In the genomic region with DNA sequence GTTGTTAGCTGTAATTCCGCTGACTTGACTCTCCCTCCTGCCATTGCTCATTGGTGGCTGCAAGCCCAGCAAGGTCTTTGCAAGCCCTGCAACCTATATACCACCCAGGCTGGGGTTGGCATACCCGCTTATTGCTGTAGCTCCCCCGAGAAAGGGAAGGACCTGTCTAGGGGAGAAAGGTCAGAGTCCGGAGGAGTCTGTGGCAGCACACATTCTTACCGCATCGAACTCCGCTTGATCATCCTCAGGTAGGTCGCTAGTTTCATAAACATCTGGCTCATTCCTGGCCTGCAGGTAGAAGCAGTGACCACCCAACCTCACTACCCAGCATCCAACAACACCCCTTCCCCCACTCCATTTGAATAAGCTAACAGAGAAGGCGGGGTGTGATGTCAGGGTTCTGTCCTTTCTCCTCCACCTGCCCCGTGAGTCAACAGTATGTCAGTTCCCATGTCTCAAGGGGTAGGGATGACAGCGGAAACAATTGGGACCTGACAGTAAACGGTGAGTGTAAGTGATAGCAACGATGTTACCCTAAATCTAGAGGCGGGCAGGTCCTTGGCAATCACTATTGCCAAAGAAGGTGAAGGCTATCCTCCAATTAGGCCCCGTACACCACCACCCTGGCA, we compare ENCODE assay signal across 8 cellular contexts. TPM values are rescaled to one million over a fixed set of nuclear protein-coding genes. Genes with fewer than 3 reads are reported as not detected.
DNase-seq lines count a peak whose midpoint lies in the region; ATAC-seq, FAIRE-seq and TF ChIP-seq lines count a peak whose summit lies in the region.

No MANE protein-coding gene starts in this region.

- CTCF ChIA-PET in activated CD8-positive, alpha-beta T cell treated with anti-CD3 and anti-CD28 coated beads, Interleukin-2, amount 10 ng/mL, durations not matched to agents 7 days and 5 days (lab: Charles Lee), result interaction anchor here (1.4 to 2.5 kb wide), 5 partner anchors 9 to 87 kb away, joined by 4 to 16 read pairs (median 7); no protein-coding TSS in a partner anchor

- H3K27me3 ChIP-seq in thoracic aorta (replicated peaks; ENCODE audit: insufficient read depth), result no peaks in the 10 kb centered on the region

- no peak for DNase-seq in activated T-cell treated with anti-CD3 and anti-CD28 coated beads, Interleukin-2, amount 50 U/mL, for 4 hours
- no peak for DNase-seq in activated T-cell treated with anti-CD3 and anti-CD28 coated beads, Interleukin-2, amount 50 U/mL, for 1 hour
- DNase-seq in activated CD8-positive, alpha-beta T cell treated with anti-CD3 and anti-CD28 coated beads, Interleukin-2, amount 10 ng/mL, durations not matched to agents 7 days and 5 days, result no peak
- DNase-seq in kidney (no peak), thoracic aorta (ENCODE audit: low spot score) (no peak), HK-2 (ENCODE audit: unreplicated experiment) (no peak), NCI-H446 treated with DMSO at 0.1 percent for 48 hours (lab: John Stamatoyannopoulos, UW) (no peak)

- POLR2A ChIA-PET in activated CD8-positive, alpha-beta T cell treated with anti-CD3 and anti-CD28 coated beads, Interleukin-2, amount 10 ng/mL, durations not matched to agents 7 days and 5 days (lab: Charles Lee), result interaction anchor here (1.2 to 1.8 kb wide), 2 partner anchors 8 to 26 kb away, joined by 3 to 11 read pairs; partner anchors contain the start of gene DDIT3

- TF ChIP-seq CTCF in kidney (IDR thresholded peaks at IDR 0.05; ENCODE audit: borderline replicate concordance, extremely low read depth, insufficient read depth), result no peak
- TF ChIP-seq CTCF in thoracic aorta (IDR thresholded peaks at IDR 0.05), result no peak

- peak overlapping the region; percentile 92 to 96 for H3K9ac ChIP-seq in kidney (ENCODE audit: low read length in 2 of 2)

- no peaks in the 10 kb centered on the region for H3K9me3 Mint-ChIP-seq in activated T-cell treated with anti-CD3 and anti-CD28 coated beads, Interleukin-2, amount 50 U/mL, for 4 hours
- H3K9me3 Mint-ChIP-seq in activated CD8-positive, alpha-beta T cell treated with anti-CD3 and anti-CD28 coated beads, Interleukin-2, amount 10 ng/mL, durations not matched to agents 7 days and 5 days (ENCODE audit: insufficient read depth), result no peaks in the 10 kb centered on the region

- intact Hi-C loops in kidney (cut with DNase I), result no loop called here

- peak overlapping the region; percentile 97 for H3K27ac Mint-ChIP-seq in activated CD8-positive, alpha-beta T cell treated with anti-CD3 and anti-CD28 coated beads, Interleukin-2, amount 10 ng/mL, durations not matched to agents 7 days and 5 days

- H3K27ac ChIP-seq in kidney (ENCODE audit: low read depth in 2 of 2, low read length in 2 of 2), result peak overlapping the region; percentile 30 to 90
- H3K27ac ChIP-seq in thoracic aorta, result no peak overlapping the region

- H3K4me3 Mint-ChIP-seq in activated T-cell treated with anti-CD3 and anti-CD28 coated beads, Interleukin-2, amount 50 U/mL, for 4 hours, result peak overlapping the region; percentile 100
- peak overlapping the region; percentile 100 for H3K4me3 Mint-ChIP-seq in activated CD8-positive, alpha-beta T cell treated with anti-CD3 and anti-CD28 coated beads, Interleukin-2, amount 10 ng/mL, durations not matched to agents 7 days and 5 days

- peaks cover 13% of the 10 kb centered on the region for H3K36me3 Mint-ChIP-seq in activated T-cell treated with anti-CD3 and anti-CD28 coated beads, Interleukin-2, amount 50 U/mL, for 4 hours (ENCODE audit: insufficient read depth)
- H3K36me3 Mint-ChIP-seq in activated CD8-positive, alpha-beta T cell treated with anti-CD3 and anti-CD28 coated beads, Interleukin-2, amount 10 ng/mL, durations not matched to agents 7 days and 5 days (ENCODE audit: low read depth), result peaks cover 16% of the 10 kb centered on the region

- H3K4me1 Mint-ChIP-seq in activated T-cell treated with anti-CD3 and anti-CD28 coated beads, Interleukin-2, amount 50 U/mL, for 4 hours (ENCODE audit: low read depth), result peaks cover 33% of the 10 kb centered on the region
- H3K4me1 Mint-ChIP-seq in activated CD8-positive, alpha-beta T cell treated with anti-CD3 and anti-CD28 coated beads, Interleukin-2, amount 10 ng/mL, durations not matched to agents 7 days and 5 days (ENCODE audit: low read depth), result peaks cover 52% of the 10 kb centered on the region

- H3K4me3 ChIP-seq in kidney (ENCODE audit: low read length in 2 of 2), result peak overlapping the region; percentile 92 to 97
- peak overlapping the region; percentile 94 for H3K4me3 ChIP-seq in thoracic aorta

- peaks cover 5% of the 10 kb centered on the region for H3K27me3 Mint-ChIP-seq in activated T-cell treated with anti-CD3 and anti-CD28 coated beads, Interleukin-2, amount 50 U/mL, for 4 hours (ENCODE audit: low read depth)
- peaks cover 9% of the 10 kb centered on the region for H3K27me3 Mint-ChIP-seq in activated CD8-positive, alpha-beta T cell treated with anti-CD3 and anti-CD28 coated beads, Interleukin-2, amount 10 ng/mL, durations not matched to agents 7 days and 5 days (ENCODE audit: low read depth)

- H3K36me3 ChIP-seq in kidney (ENCODE audit: control insufficient read depth in 1 of 2, insufficient read depth in 2 of 2, low read length in 2 of 2) (peaks cover 0 to 2% of the 10 kb centered on the region in 2 donors), thoracic aorta (no peaks in the 10 kb centered on the region)

- no peaks in the 10 kb centered on the region for H3K9me3 ChIP-seq in kidney (ENCODE audit: control insufficient read depth in 1 of 2, low read length in 2 of 2)
- H3K9me3 ChIP-seq in thoracic aorta, result no peaks in the 10 kb centered on the region

- ATAC-seq in activated T-cell treated with anti-CD3 and anti-CD28 coated beads, Interleukin-2, amount 50 U/mL, for 4 hours, result no peak
- no peak for ATAC-seq in activated CD8-positive, alpha-beta T cell treated with anti-CD3 and anti-CD28 coated beads, Interleukin-2, amount 10 ng/mL, durations not matched to agents 7 days and 5 days
- ATAC-seq in thoracic aorta (ENCODE audit: insufficient number of reproducible peaks, low FRiP score, low read depth) (no peak), GM19397 (IDR thresholded peaks at IDR 0.05; ENCODE audit: unreplicated experiment) (no peak)

- no peak for FAIRE-seq in kidney (lab: Jason Lieb, UNC)

- peaks cover 14% of the 10 kb centered on the region in 2 donors for H3K4me1 ChIP-seq in kidney (ENCODE audit: control insufficient read depth in 1 of 2, insufficient read depth in 1 of 2, low read depth in 1 of 2, low read length in 2 of 2)
- peaks cover 9 to 29% of the 10 kb centered on the region in 2 donors for H3K4me1 ChIP-seq in thoracic aorta (ENCODE audit: control insufficient read depth in 1 of 2, low read depth in 2 of 2)

RNA-seq across cellular contexts. Expression of gene DCTN2, which starts 1.1 kb away (rescaled TPM):
- total RNA-seq in activated T-cell treated with anti-CD3 and anti-CD28 coated beads, Interleukin-2, amount 50 U/mL, for 4 hours, result 10 to 100 TPM; 72.3 to 84.3 (median 74.6) TPM
- 10 to 100 TPM; 89.3 to 96.5 TPM for total RNA-seq in activated CD8-positive, alpha-beta T cell treated with anti-CD3 and anti-CD28 coated beads, Interleukin-2, amount 10 ng/mL, durations not matched to agents 7 days and 5 days
- total RNA-seq in kidney, result 110 TPM
- polyA plus RNA-seq in kidney (ENCODE audit: insufficient read depth, low read depth, low replicate concordance), result 133 TPM
- total RNA-seq in thoracic aorta, result 100 to 1,000 TPM; 101 to 153 TPM

RNA-seq across cellular contexts. Expression of gene KIF5A, which starts 3.9 kb away (rescaled TPM):
- total RNA-seq in activated T-cell treated with anti-CD3 and anti-CD28 coated beads, Interleukin-2, amount 50 U/mL, for 4 hours, result under 1 TPM; 0.56 to 0.98 (median 0.68) TPM
- 1 to 10 TPM in 1 of 2 experiments, under 1 TPM in 1; 0.99 to 1.4 TPM for total RNA-seq in activated CD8-positive, alpha-beta T cell treated with anti-CD3 and anti-CD28 coated beads, Interleukin-2, amount 10 ng/mL, durations not matched to agents 7 days and 5 days
- total RNA-seq in kidney (1.3 TPM), thoracic aorta (1 to 10 TPM in 1 of 2 donors, under 1 TPM in 1; 0.81 to 2.7 TPM)
- 0.69 TPM for polyA plus RNA-seq in kidney (ENCODE audit: insufficient read depth, low read depth, low replicate concordance)

RNA-seq across cellular contexts. Expression of gene MBD6, which starts 23.3 kb away (rescaled TPM):
- 10 to 100 TPM; 56.3 to 59.4 (median 57.5) TPM for total RNA-seq in activated T-cell treated with anti-CD3 and anti-CD28 coated beads, Interleukin-2, amount 50 U/mL, for 4 hours
- total RNA-seq in activated CD8-positive, alpha-beta T cell treated with anti-CD3 and anti-CD28 coated beads, Interleukin-2, amount 10 ng/mL, durations not matched to agents 7 days and 5 days, result 10 to 100 TPM; 68.4 to 71.4 TPM
- total RNA-seq in kidney (118 TPM), thoracic aorta (10 to 100 TPM; 39.2 to 54.3 TPM)
- polyA plus RNA-seq in kidney (ENCODE audit: insufficient read depth, low read depth, low replicate concordance), result 38.4 TPM

RNA-seq across cellular contexts. Expression of gene DDIT3, which starts 25.6 kb away (rescaled TPM):
- total RNA-seq in activated T-cell treated with anti-CD3 and anti-CD28 coated beads, Interleukin-2, amount 50 U/mL, for 4 hours, result 10 to 100 TPM in 2 of 3 donors, 1 to 10 TPM in 1; 9.2 to 12.2 (median 10.8) TPM
- 10 to 100 TPM; 14.9 to 15.0 TPM for total RNA-seq in activated CD8-positive, alpha-beta T cell treated with anti-CD3 and anti-CD28 coated beads, Interleukin-2, amount 10 ng/mL, durations not matched to agents 7 days and 5 days
- total RNA-seq in kidney (34.1 TPM), thoracic aorta (10 to 100 TPM; 35.5 to 39.6 TPM)
- 83.1 TPM for polyA plus RNA-seq in kidney (ENCODE audit: insufficient read depth, low read depth, low replicate concordance)

RNA-seq across cellular contexts. Expression of gene PIP4K2C, which starts 45.1 kb away (rescaled TPM):
- total RNA-seq in activated T-cell treated with anti-CD3 and anti-CD28 coated beads, Interleukin-2, amount 50 U/mL, for 4 hours, result 10 to 100 TPM; 28.6 to 32.0 (median 29.1) TPM
- total RNA-seq in activated CD8-positive, alpha-beta T cell treated with anti-CD3 and anti-CD28 coated beads, Interleukin-2, amount 10 ng/mL, durations not matched to agents 7 days and 5 days, result 10 to 100 TPM; 16.8 to 17.9 TPM
- total RNA-seq in kidney (52.4 TPM), thoracic aorta (10 to 100 TPM; 33.4 to 39.9 TPM)
- 43.2 TPM for polyA plus RNA-seq in kidney (ENCODE audit: insufficient read depth, low read depth, low replicate concordance)

Comparison
In these comparisons a context has a peak if more than half of its experiments do, and no peak if none do; other contexts are left out.
1. H3K27ac ChIP-seq: peak in kidney (2 of 2); none in thoracic aorta (0 of 2).